ENCODE assay signal across 15 cellular contexts in the genomic region with DNA sequence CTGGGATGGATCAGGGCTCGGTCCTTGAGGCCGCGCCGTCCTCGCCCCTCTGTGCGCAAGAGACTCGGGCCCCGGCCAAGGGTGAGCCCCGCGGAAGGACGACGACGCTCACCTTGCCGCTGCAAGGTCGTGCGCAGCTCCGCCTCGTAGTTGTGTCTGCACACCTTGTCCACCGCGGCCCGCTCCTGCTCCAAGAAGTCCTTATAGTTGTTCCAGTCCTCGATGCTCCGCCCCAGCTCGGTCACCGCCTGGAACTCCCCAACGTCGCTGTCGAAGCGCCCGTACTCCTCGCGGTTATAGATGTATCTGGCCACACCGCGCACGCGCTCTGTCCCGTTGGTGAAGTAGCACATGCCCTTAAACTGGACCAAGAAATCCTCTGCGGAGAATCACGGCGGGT. TPM values are rescaled to one million over a fixed set of nuclear protein-coding genes. Genes with fewer than 3 reads are reported as not detected.
DNase-seq lines count a peak whose midpoint lies in the region; ATAC-seq and TF ChIP-seq lines count a peak whose summit lies in the region.
"Had no signal": no experiment of that assay in that cellular context is flagged by ENCODE, and none has a peak within 500 bp of the region (broad histone marks: within the 10 kb centered on the region; RNA-seq: fewer than 3 reads in every experiment).

No MANE protein-coding gene starts in this region.

- no peak for ATAC-seq in Right ventricle myocardium inferior
- no peak for ATAC-seq in Right ventricle myocardium superior (ENCODE audit: poor library complexity)
- ATAC-seq in GM21717 (IDR thresholded peaks at IDR 0.05; ENCODE audit: unreplicated experiment) = no peak
- ATAC-seq: CD8-positive, alpha-beta T cell had no signal

- no peak overlapping the region for H3K9ac ChIP-seq in neuronal stem cell (ENCODE audit: low read depth, low read length, poor library complexity)
- H3K9ac ChIP-seq: GM23248 had no signal

- H3K14ac ChIP-seq in neuronal stem cell (ENCODE audit: low read length) = no peak overlapping the region

- peak overlapping the region; percentile 68 for H3K18ac ChIP-seq in neuronal stem cell (ENCODE audit: low read length)

- H3K9me3 ChIP-seq in neuronal stem cell (replicated peaks in 1 of 2; ENCODE audit: control insufficient read depth in 2 of 2, insufficient read depth in 1 of 2, low read depth in 1 of 2, low read length in 2 of 2) = no peaks in the 10 kb centered on the region
- H3K9me3 ChIP-seq: Caco-2 had no signal

- no peak overlapping the region for H2AFZ ChIP-seq in neuronal stem cell (ENCODE audit: low read length)
- H2AFZ ChIP-seq: GM23248 had no signal

- no peak overlapping the region for H4K91ac ChIP-seq in neuronal stem cell (ENCODE audit: low read depth, low read length, poor library complexity)

- H3K36me3 ChIP-seq in neuronal stem cell (replicated peaks in 1 of 2; ENCODE audit: control insufficient read depth in 2 of 2, insufficient read depth in 2 of 2, low read length in 2 of 2) = no peaks in the 10 kb centered on the region

- H2BK5ac ChIP-seq in neuronal stem cell (ENCODE audit: low read length) = no peak overlapping the region

- TF ChIP-seq CTCF in chondrocyte (IDR thresholded peaks at IDR 0.05) = no peak

- H2BK120ac ChIP-seq in neuronal stem cell (ENCODE audit: low read depth, low read length) = no peak overlapping the region

- no peak overlapping the region for H4K8ac ChIP-seq in neuronal stem cell (ENCODE audit: low read depth, low read length)

- intact Hi-C loops in Right ventricle myocardium inferior (cut with DNase I) (no loop called here), Right ventricle myocardium superior (cut with DNase I) (loop anchor here (2.0 kb wide), 1 partner anchor 97 kb away; no protein-coding TSS in a partner anchor)

- no peak overlapping the region for H3K4me3 Mint-ChIP-seq in chondrocyte (ENCODE audit: unreplicated experiment)
- H3K4me3 Mint-ChIP-seq: CD8-positive, alpha-beta T cell; H9 had no signal

- peak overlapping the region in 1 of 2 donors; percentile 4 for H3K4me3 ChIP-seq in neuronal stem cell (ENCODE audit: low read length in 2 of 2)
- H3K4me3 ChIP-seq: GM23248 had no signal

- H3K9me3 Mint-ChIP-seq in chondrocyte (ENCODE audit: low read depth) = no peaks in the 10 kb centered on the region
- H3K9me3 Mint-ChIP-seq: CD8-positive, alpha-beta T cell; H9 had no signal

- WGBS in neuronal stem cell (ENCODE audit: extremely low coverage in 2 of 2, insufficient read length in 2 of 2, insufficient replicate concordance in 1 of 2), 2 donors = no CpG with 5 or more reads among the region's 40 CpGs

- no peaks in the 10 kb centered on the region for H3K4me1 Mint-ChIP-seq in chondrocyte (ENCODE audit: low read depth)

- no peak overlapping the region for H3K27ac ChIP-seq in neuronal stem cell (replicated peaks; ENCODE audit: low read length)
- H3K27ac ChIP-seq: GM23248 had no signal

- H2AK5ac ChIP-seq in neuronal stem cell (ENCODE audit: low read depth, low read length) = no peak overlapping the region

- H3K4ac ChIP-seq in neuronal stem cell (ENCODE audit: low read length) = no peak overlapping the region

- H3K27me3 Mint-ChIP-seq in chondrocyte (ENCODE audit: low read depth) = peaks cover 34% of the 10 kb centered on the region

- peaks cover 0 to 12% (median 0%) of the 10 kb centered on the region in 3 experiments for H3K27me3 ChIP-seq in neuronal stem cell (ENCODE audit: control insufficient read depth in 3 of 3, insufficient read depth in 3 of 3, low read depth in 1 of 3, low read length in 3 of 3)

- H3K27ac Mint-ChIP-seq in chondrocyte (ENCODE audit: unreplicated experiment) = no peak overlapping the region
- H3K27ac Mint-ChIP-seq: CD8-positive, alpha-beta T cell; H9 had no signal

- H3K36me3 Mint-ChIP-seq in chondrocyte (ENCODE audit: low read depth) = no peaks in the 10 kb centered on the region
- H3K36me3 Mint-ChIP-seq: CD8-positive, alpha-beta T cell had no signal

- no peaks in the 10 kb centered on the region for H3K4me1 ChIP-seq in neuronal stem cell (ENCODE audit: control insufficient read depth in 2 of 2, insufficient read depth in 1 of 2, low read depth in 1 of 2, low read length in 2 of 2)
- H3K4me1 ChIP-seq: Caco-2 had no signal

- peak overlapping the region; percentile 9 for H3K23ac ChIP-seq in neuronal stem cell (ENCODE audit: low read depth, low read length, poor library complexity)

- H2BK15ac ChIP-seq in neuronal stem cell (ENCODE audit: low read length) = no peak overlapping the region

- no peaks in the 10 kb centered on the region for H3K79me1 ChIP-seq in neuronal stem cell (ENCODE audit: low read depth, low read length)

- H3K4me2 ChIP-seq in neuronal stem cell (ENCODE audit: insufficient read depth, low read length, poor library complexity, severe bottlenecking) = no peak overlapping the region

- DNase-seq in Right ventricle myocardium inferior (ENCODE audit: missing footprints) = peak; percentile 64
- no peak for DNase-seq in Right ventricle myocardium superior
- peak; percentile 89 for DNase-seq in chondrocyte (ENCODE audit: low spot score)
- DNase-seq in neuronal stem cell (ENCODE audit: low spot score) = no peak
- no peak for DNase-seq in stimulated activated CD4-positive, alpha-beta T cell treated with anti-CD3 and anti-CD28 coated beads, Interleukin-15, amount 100 ng/mL, for 24 hours
- DNase-seq in NCI-H2196 (lab: John Stamatoyannopoulos, UW; ENCODE audit: unreplicated experiment) = no peak
- DNase-seq: ACHN; C1 segment of cervical spinal cord; Caco-2; CD8-positive, alpha-beta T cell; GF-D8; GM23248; H9 had no signal

- H2BK12ac ChIP-seq in neuronal stem cell (ENCODE audit: low read length) = no peak overlapping the region

RNA-seq across cellular contexts. Expression of gene HLA-DQB2, which starts 1.8 kb away (rescaled TPM):
- total RNA-seq in Right ventricle myocardium inferior (3.1 TPM), Right ventricle myocardium superior (1.7 TPM), chondrocyte (not detected in 3 replicates)
- 0.04 TPM for polyA plus RNA-seq in neuronal stem cell (2013, experiment 1 of 2)
- 0.11 TPM for polyA plus RNA-seq in neuronal stem cell (2013, experiment 2 of 2)
- total RNA-seq: A172, Caco-2, GM23248, H9 had no signal
- polyA plus RNA-seq: GM23248 had no signal

RNA-seq across cellular contexts. Expression of gene HLA-DQA2, which starts 20.4 kb away (rescaled TPM):
- total RNA-seq in Right ventricle myocardium inferior (2.7 TPM), Right ventricle myocardium superior (1.6 TPM), chondrocyte (not detected in 3 replicates)
- polyA plus RNA-seq in neuronal stem cell (2013, experiment 1 of 2) = not detected
- not detected for polyA plus RNA-seq in neuronal stem cell (2013, experiment 2 of 2)
- total RNA-seq: A172, Caco-2, GM23248, H9 had no signal
- polyA plus RNA-seq: GM23248 had no signal

RNA-seq across cellular contexts. Expression of gene HLA-DOB, which starts 55.3 kb away (rescaled TPM):
- total RNA-seq in Right ventricle myocardium inferior = not detected
- not detected for total RNA-seq in Right ventricle myocardium superior
- 0.25 to 0.56 TPM in 2 of 3 replicates, not detected in the other for total RNA-seq in chondrocyte
- polyA plus RNA-seq in neuronal stem cell (2013, experiment 1 of 2) = 0.04 TPM
- polyA plus RNA-seq in neuronal stem cell (2013, experiment 2 of 2) = 0.07 TPM
- total RNA-seq: A172, GM23248 had no signal
- polyA plus RNA-seq: GM23248 had no signal

Comparison
In these comparisons a context has a peak if more than half of its experiments do, and no peak if none do; other contexts are left out.
1. DNase-seq: peak in Right ventricle myocardium inferior (single experiment) and chondrocyte (single experiment); none in Right ventricle myocardium superior (single experiment), neuronal stem cell (single experiment), stimulated activated CD4-positive, alpha-beta T cell treated with anti-CD3 and anti-CD28 coated beads, Interleukin-15, amount 100 ng/mL, for 24 hours (single experiment) and NCI-H2196 (single experiment).